7 cellular contexts compared by ENCODE assay signal in the genomic region with DNA sequence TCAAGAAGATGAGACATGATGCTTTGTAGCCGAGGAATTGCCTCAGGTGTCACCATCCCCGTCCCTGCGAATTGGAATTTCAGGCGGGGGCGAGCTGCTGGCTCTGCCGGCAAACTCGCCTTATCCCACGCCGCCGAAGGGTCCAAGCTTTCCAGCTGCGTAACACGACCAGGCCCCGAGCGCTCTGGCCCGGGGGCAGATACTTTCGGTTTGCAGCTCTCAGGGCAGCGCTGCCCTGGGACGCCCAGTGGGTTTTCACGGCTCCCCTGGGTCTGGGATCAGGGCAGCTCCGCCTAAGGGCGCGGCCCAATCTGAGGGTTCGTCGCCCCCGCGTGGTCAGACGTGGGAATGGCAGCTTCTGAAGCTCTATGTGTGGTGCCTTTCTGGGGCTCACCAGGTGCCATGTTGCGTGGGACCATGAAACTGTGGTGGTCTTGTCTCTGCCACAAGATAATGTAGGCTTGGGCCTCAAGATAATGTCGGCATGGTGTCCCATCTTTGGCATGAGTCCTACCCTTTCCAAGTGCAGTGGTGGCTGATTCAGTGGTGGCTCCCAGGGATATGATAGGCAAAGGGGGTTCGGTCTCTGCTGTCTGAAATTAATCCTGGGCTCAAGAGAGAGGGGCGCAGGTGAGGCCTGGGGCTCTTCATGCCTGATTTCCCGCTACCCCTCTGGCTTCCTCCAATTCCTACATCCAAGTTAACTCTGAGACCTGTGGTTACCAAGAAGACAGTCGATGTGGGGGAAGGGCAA. TPM values are rescaled to one million over a fixed set of nuclear protein-coding genes. Genes with fewer than 3 reads are reported as not detected.
A peak's percentile ranks its signal among the peaks of the same experiment; 100 is the strongest.
DNase-seq lines count a peak whose midpoint lies in the region; ATAC-seq and TF ChIP-seq lines count a peak whose summit lies in the region.

No MANE protein-coding gene starts in this region.

- no peaks in the 10 kb centered on the region for H3K27me3 ChIP-seq in kidney epithelial cell (ENCODE audit: control insufficient read depth, insufficient read depth, low read length)

- peak; percentile 78 for ATAC-seq in HG03045 (IDR thresholded peaks at IDR 0.05; ENCODE audit: unreplicated experiment)

- H3K36me3 ChIP-seq in kidney epithelial cell (ENCODE audit: control insufficient read depth, insufficient read depth, low read length) = no peaks in the 10 kb centered on the region

- peak overlapping the region; percentile 51 for H3K4me3 ChIP-seq in kidney epithelial cell (ENCODE audit: low read depth, low read length)

- TF ChIP-seq CTCF in GM13976 (IDR thresholded peaks at IDR 0.05; ENCODE audit: borderline replicate concordance, control extremely low read depth, extremely low read depth, insufficient read depth, missing control alignments) (peak; percentile 98), kidney epithelial cell (IDR thresholded peaks at IDR 0.05; ENCODE audit: insufficient read depth, low read length, poor library complexity, severe bottlenecking) (peak; percentile 93)

- in situ Hi-C loops in GM13976 (cut with MboI; ENCODE audit: low sequenced_read_pairs, unreplicated experiment) = no loop called here

- peak; percentile 87 for DNase-seq in GM13976 (ENCODE audit: low spot score)
- peak; percentile 75 for DNase-seq in NCI-H2171 (lab: John Stamatoyannopoulos, UW)
- peak; percentile 90 for DNase-seq in activated CD4-positive, CD25-positive, alpha-beta regulatory T cell treated with anti-CD3 and anti-CD28 coated beads, Interleukin-2, amount 50 U/mL, for 72 hours
- DNase-seq in cerebellar cortex (ENCODE audit: low spot score) = peak; percentile 83
- no peak for DNase-seq in kidney epithelial cell (ENCODE audit: low read depth)
- peak; percentile 78 to 80 for DNase-seq in stimulated activated CD4-positive, alpha-beta T cell treated with anti-CD3 and anti-CD28 coated beads, Interleukin-15, amount 100 ng/mL, for 1 hour (ENCODE audit: low read depth in 1 of 2, low spot score in 1 of 2)

RNA-seq across cellular contexts. Expression of gene PIGT, which starts 21.0 kb away (rescaled TPM):
- total RNA-seq in kidney epithelial cell = 69.8 and 92.7 TPM in 2 replicates

RNA-seq across cellular contexts. Expression of gene DBNDD2, which starts 28.8 kb away (rescaled TPM):
- 57.2 and 64.4 TPM in 2 replicates for total RNA-seq in kidney epithelial cell

RNA-seq across cellular contexts. Expression of gene WFDC2, which starts 32.6 kb away (rescaled TPM):
- 78.5 and 84.9 TPM in 2 replicates for total RNA-seq in kidney epithelial cell

RNA-seq across cellular contexts. Expression of gene TP53TG5, which starts 58.8 kb away (rescaled TPM):
- not detected in 2 replicates for total RNA-seq in kidney epithelial cell
